21 cellular contexts compared by ENCODE assay signal in the genomic region with DNA sequence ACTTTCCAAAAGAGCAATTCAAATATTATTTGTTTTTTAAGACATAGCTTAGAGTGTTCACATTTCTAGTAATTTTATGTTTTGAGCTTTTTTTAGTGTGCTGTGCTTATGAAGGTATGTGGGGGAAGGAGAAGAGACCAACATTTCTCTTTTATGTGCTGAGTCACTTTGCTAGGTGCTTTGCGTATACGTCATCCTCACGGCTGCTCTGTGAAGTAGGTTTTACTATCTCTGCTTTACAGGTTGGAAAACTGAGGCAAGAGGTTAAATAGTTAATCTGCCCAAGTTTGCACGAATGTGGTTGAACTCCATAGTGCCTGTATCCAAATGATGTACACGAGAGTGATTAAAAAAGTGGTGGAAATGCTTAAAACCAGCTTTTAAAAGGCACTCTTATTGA.
A peak's percentile ranks its signal among the peaks of the same experiment; 100 is the strongest.
DNase-seq lines count a peak whose midpoint lies in the region; ATAC-seq, FAIRE-seq and TF ChIP-seq lines count a peak whose summit lies in the region.
"Had no signal": no experiment of that assay in that cellular context is flagged by ENCODE, and none has a peak within 500 bp of the region (broad histone marks: within the 10 kb centered on the region; RNA-seq: fewer than 3 reads in every experiment).

No MANE protein-coding gene starts in this region.

- DNase-seq in activated T-cell treated with anti-CD3 and anti-CD28 coated beads, Interleukin-2, amount 50 U/mL, for 72 hours = no peak
- DNase-seq in activated T-cell treated with anti-CD3 and anti-CD28 coated beads, Interleukin-2, amount 50 U/mL, for 4 hours = no peak
- DNase-seq in WTC11 (ENCODE audit: low spot score) = no peak
- DNase-seq in iPS DF 19.7 (ENCODE audit: low read depth, low spot score) = peak; percentile 23
- peak; percentile 24 for DNase-seq in urothelium cell line (ENCODE audit: low spot score)
- DNase-seq in NCI-H1417 (lab: John Stamatoyannopoulos, UW) = no peak
- no peak for DNase-seq in stimulated activated CD4-positive, alpha-beta T cell treated with anti-CD3 and anti-CD28 coated beads, Interleukin-4, amount 100 ng/mL, for 1 hour
- DNase-seq: activated B cell treated with CpG ODN at 0.5 μM for 24 hours; activated T-cell treated with anti-CD3 and anti-CD28 coated beads, Interleukin-2, amount 50 U/mL, for 48 hours; BE2C; left lung; NCI-H1436 treated with DMSO at 0.1 percent for 48 hours; NCI-H526 treated with DMSO at 0.1 percent for 48 hours; pancreas; right cardiac atrium; transverse colon had no signal

- POLR2A ChIA-PET in WTC11 (lab: Charles Lee) = no interaction called here

- H3K36me3 Mint-ChIP-seq in activated T-cell treated with anti-CD3 and anti-CD28 coated beads, Interleukin-2, amount 50 U/mL, for 72 hours (ENCODE audit: insufficient read depth in 2 of 2) = peaks cover 2 to 14% of the 10 kb centered on the region in 2 donors
- peaks cover 25% of the 10 kb centered on the region for H3K36me3 Mint-ChIP-seq in activated T-cell treated with anti-CD3 and anti-CD28 coated beads, Interleukin-2, amount 50 U/mL, for 4 hours (ENCODE audit: insufficient read depth)
- H3K36me3 Mint-ChIP-seq in WTC11 = peaks cover 39% of the 10 kb centered on the region
- H3K36me3 Mint-ChIP-seq: natural killer cell treated with Interleukin-12 subunit alpha and Interleukin-12 subunit beta and Interleukin-15 and Interleukin-18, amount 100 ng/mL, for 72 hours had no signal

- no peaks in the 10 kb centered on the region for H3K9me3 Mint-ChIP-seq in activated T-cell treated with anti-CD3 and anti-CD28 coated beads, Interleukin-2, amount 50 U/mL, for 72 hours
- no peaks in the 10 kb centered on the region for H3K9me3 Mint-ChIP-seq in activated T-cell treated with anti-CD3 and anti-CD28 coated beads, Interleukin-2, amount 50 U/mL, for 4 hours
- no peaks in the 10 kb centered on the region for H3K9me3 Mint-ChIP-seq in WTC11
- H3K9me3 Mint-ChIP-seq: activated B cell treated with CpG ODN at 0.5 μM for 24 hours; activated naive CD4-positive, alpha-beta T cell treated with anti-CD3 and anti-CD28 coated beads, Interleukin-2, amount 50 U/mL, for 72 hours; natural killer cell treated with Interleukin-12 subunit alpha and Interleukin-12 subunit beta and Interleukin-15 and Interleukin-18, amount 100 ng/mL, for 72 hours had no signal

- CTCF ChIA-PET in WTC11 (lab: Charles Lee) = no interaction called here

- ATAC-seq in activated T-cell treated with anti-CD3 and anti-CD28 coated beads, Interleukin-2, amount 50 U/mL, for 72 hours (replicated peaks in 1 of 2) = no peak
- no peak for ATAC-seq in activated T-cell treated with anti-CD3 and anti-CD28 coated beads, Interleukin-2, amount 50 U/mL, for 4 hours
- peak; percentile 35; the same call in 1 of the 2 replicates for ATAC-seq in WTC11
- no peak for ATAC-seq in GM18505 (IDR thresholded peaks at IDR 0.05; ENCODE audit: unreplicated experiment)
- ATAC-seq: activated naive CD4-positive, alpha-beta T cell treated with anti-CD3 and anti-CD28 coated beads, Interleukin-2, amount 50 U/mL, for 72 hours; left lung; natural killer cell treated with Interleukin-12 subunit alpha and Interleukin-12 subunit beta and Interleukin-15 and Interleukin-18, amount 100 ng/mL, for 72 hours; pancreas; right cardiac atrium; SK-N-SH treated with all-trans-retinoic acid at 6 μM for 48 hours had no signal

- TF ChIP-seq CTCF in WTC11 (IDR thresholded peaks at IDR 0.05) = no peak

- H3K4me1 Mint-ChIP-seq in activated T-cell treated with anti-CD3 and anti-CD28 coated beads, Interleukin-2, amount 50 U/mL, for 72 hours (ENCODE audit: low read depth) = peaks cover 4% of the 10 kb centered on the region
- peaks cover 4% of the 10 kb centered on the region for H3K4me1 Mint-ChIP-seq in activated T-cell treated with anti-CD3 and anti-CD28 coated beads, Interleukin-2, amount 50 U/mL, for 4 hours (ENCODE audit: low read depth)
- H3K4me1 Mint-ChIP-seq in WTC11 = peaks cover 42% of the 10 kb centered on the region

- no peak for TF ChIP-seq POLR2A in GM18505 (IDR thresholded peaks at IDR 0.05; ENCODE audit: borderline replicate concordance, extremely low read depth, insufficient read depth, insufficient read length)

- no peaks in the 10 kb centered on the region for H3K27me3 Mint-ChIP-seq in activated T-cell treated with anti-CD3 and anti-CD28 coated beads, Interleukin-2, amount 50 U/mL, for 72 hours (ENCODE audit: low read depth)
- no peaks in the 10 kb centered on the region for H3K27me3 Mint-ChIP-seq in activated T-cell treated with anti-CD3 and anti-CD28 coated beads, Interleukin-2, amount 50 U/mL, for 4 hours (ENCODE audit: low read depth)
- no peaks in the 10 kb centered on the region for H3K27me3 Mint-ChIP-seq in WTC11 (ENCODE audit: low read depth)
- H3K27me3 Mint-ChIP-seq: activated B cell treated with CpG ODN at 0.5 μM for 24 hours; natural killer cell treated with Interleukin-12 subunit alpha and Interleukin-12 subunit beta and Interleukin-15 and Interleukin-18, amount 100 ng/mL, for 72 hours had no signal

- H3K27ac Mint-ChIP-seq in activated T-cell treated with anti-CD3 and anti-CD28 coated beads, Interleukin-2, amount 50 U/mL, for 72 hours = peak overlapping the region; percentile 33
- peak overlapping the region; percentile 94 for H3K27ac Mint-ChIP-seq in WTC11
- H3K27ac Mint-ChIP-seq: activated B cell treated with CpG ODN at 0.5 μM for 24 hours; activated naive CD4-positive, alpha-beta T cell treated with anti-CD3 and anti-CD28 coated beads, Interleukin-2, amount 50 U/mL, for 72 hours; natural killer cell treated with Interleukin-12 subunit alpha and Interleukin-12 subunit beta and Interleukin-15 and Interleukin-18, amount 100 ng/mL, for 72 hours had no signal

- no peak overlapping the region for H3K4me3 Mint-ChIP-seq in activated T-cell treated with anti-CD3 and anti-CD28 coated beads, Interleukin-2, amount 50 U/mL, for 72 hours
- H3K4me3 Mint-ChIP-seq in activated T-cell treated with anti-CD3 and anti-CD28 coated beads, Interleukin-2, amount 50 U/mL, for 4 hours = no peak overlapping the region
- no peak overlapping the region for H3K4me3 Mint-ChIP-seq in WTC11
- H3K4me3 Mint-ChIP-seq: activated B cell treated with CpG ODN at 0.5 μM for 24 hours; natural killer cell treated with Interleukin-12 subunit alpha and Interleukin-12 subunit beta and Interleukin-15 and Interleukin-18, amount 100 ng/mL, for 72 hours had no signal

- no peak for FAIRE-seq in urothelium cell line (lab: Jason Lieb, UNC)
- FAIRE-seq: GM12892, pancreas had no signal

TF ChIP-seq in WTC11, 78 proteins besides CTCF, POLR2A, EP300 and RAD21 (continues in another document):
- TF ChIP-seq ESRRA (CRISPR knock-in tag; IDR thresholded peaks at IDR 0.05; ENCODE audit: borderline replicate concordance) = no peak
- TF ChIP-seq CREM (CRISPR knock-in tag; IDR thresholded peaks at IDR 0.05) = no peak
- TF ChIP-seq, protein P1, sequence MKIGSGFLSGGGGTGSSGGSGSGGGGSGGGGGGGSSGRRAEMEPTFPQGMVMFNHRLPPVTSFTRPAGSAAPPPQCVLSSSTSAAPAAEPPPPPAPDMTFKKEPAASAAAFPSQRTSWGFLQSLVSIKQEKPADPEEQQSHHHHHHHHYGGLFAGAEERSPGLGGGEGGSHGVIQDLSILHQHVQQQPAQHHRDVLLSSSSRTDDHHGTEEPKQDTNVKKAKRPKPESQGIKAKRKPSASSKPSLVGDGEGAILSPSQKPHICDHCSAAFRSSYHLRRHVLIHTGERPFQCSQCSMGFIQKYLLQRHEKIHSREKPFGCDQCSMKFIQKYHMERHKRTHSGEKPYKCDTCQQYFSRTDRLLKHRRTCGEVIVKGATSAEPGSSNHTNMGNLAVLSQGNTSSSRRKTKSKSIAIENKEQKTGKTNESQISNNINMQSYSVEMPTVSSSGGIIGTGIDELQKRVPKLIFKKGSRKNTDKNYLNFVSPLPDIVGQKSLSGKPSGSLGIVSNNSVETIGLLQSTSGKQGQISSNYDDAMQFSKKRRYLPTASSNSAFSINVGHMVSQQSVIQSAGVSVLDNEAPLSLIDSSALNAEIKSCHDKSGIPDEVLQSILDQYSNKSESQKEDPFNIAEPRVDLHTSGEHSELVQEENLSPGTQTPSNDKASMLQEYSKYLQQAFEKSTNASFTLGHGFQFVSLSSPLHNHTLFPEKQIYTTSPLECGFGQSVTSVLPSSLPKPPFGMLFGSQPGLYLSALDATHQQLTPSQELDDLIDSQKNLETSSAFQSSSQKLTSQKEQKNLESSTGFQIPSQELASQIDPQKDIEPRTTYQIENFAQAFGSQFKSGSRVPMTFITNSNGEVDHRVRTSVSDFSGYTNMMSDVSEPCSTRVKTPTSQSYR (CRISPR knock-in tag; IDR thresholded peaks at IDR 0.05) = no peak
- TF ChIP-seq, protein P2, sequence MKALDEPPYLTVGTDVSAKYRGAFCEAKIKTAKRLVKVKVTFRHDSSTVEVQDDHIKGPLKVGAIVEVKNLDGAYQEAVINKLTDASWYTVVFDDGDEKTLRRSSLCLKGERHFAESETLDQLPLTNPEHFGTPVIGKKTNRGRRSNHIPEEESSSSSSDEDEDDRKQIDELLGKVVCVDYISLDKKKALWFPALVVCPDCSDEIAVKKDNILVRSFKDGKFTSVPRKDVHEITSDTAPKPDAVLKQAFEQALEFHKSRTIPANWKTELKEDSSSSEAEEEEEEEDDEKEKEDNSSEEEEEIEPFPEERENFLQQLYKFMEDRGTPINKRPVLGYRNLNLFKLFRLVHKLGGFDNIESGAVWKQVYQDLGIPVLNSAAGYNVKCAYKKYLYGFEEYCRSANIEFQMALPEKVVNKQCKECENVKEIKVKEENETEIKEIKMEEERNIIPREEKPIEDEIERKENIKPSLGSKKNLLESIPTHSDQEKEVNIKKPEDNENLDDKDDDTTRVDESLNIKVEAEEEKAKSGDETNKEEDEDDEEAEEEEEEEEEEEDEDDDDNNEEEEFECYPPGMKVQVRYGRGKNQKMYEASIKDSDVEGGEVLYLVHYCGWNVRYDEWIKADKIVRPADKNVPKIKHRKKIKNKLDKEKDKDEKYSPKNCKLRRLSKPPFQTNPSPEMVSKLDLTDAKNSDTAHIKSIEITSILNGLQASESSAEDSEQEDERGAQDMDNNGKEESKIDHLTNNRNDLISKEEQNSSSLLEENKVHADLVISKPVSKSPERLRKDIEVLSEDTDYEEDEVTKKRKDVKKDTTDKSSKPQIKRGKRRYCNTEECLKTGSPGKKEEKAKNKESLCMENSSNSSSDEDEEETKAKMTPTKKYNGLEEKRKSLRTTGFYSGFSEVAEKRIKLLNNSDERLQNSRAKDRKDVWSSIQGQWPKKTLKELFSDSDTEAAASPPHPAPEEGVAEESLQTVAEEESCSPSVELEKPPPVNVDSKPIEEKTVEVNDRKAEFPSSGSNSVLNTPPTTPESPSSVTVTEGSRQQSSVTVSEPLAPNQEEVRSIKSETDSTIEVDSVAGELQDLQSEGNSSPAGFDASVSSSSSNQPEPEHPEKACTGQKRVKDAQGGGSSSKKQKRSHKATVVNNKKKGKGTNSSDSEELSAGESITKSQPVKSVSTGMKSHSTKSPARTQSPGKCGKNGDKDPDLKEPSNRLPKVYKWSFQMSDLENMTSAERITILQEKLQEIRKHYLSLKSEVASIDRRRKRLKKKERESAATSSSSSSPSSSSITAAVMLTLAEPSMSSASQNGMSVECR (CRISPR knock-in tag; IDR thresholded peaks at IDR 0.05; ENCODE audit: borderline replicate concordance) = no peak

Comparison
In these comparisons a context has a peak if more than half of its experiments do, and no peak if none do; other contexts are left out.
1. DNase-seq: peak in iPS DF 19.7 (single experiment) and urothelium cell line (single experiment); none in activated T-cell treated with anti-CD3 and anti-CD28 coated beads, Interleukin-2, amount 50 U/mL, for 72 hours (0 of 2), activated T-cell treated with anti-CD3 and anti-CD28 coated beads, Interleukin-2, amount 50 U/mL, for 4 hours (single experiment), WTC11 (single experiment), NCI-H1417 (0 of 3) and stimulated activated CD4-positive, alpha-beta T cell treated with anti-CD3 and anti-CD28 coated beads, Interleukin-4, amount 100 ng/mL, for 1 hour (single experiment).